ENCODE assay signal across 28 cellular contexts in genomic region chr16:83742076-83742475, GRCh38.
DNase-seq lines count a peak whose midpoint lies in the region; ATAC-seq and TF ChIP-seq lines count a peak whose summit lies in the region.
"Had no signal": no experiment of that assay in that cellular context is flagged by ENCODE, and none has a peak within 500 bp of the region (broad histone marks: within the 10 kb centered on the region; RNA-seq: fewer than 3 reads in every experiment).

No MANE protein-coding gene starts in this region.

- peak overlapping the region; percentile 29 for H3K27ac Mint-ChIP-seq in nephron progenitor cell
- H3K27ac Mint-ChIP-seq: activated CD4-positive, alpha-beta memory T cell treated with anti-CD3 and anti-CD28 coated beads for 36 hours; activated T-helper 1 cell treated with anti-CD3 and anti-CD28 coated beads, Interleukin-12 subunit alpha, Interleukin-12 subunit beta, Interleukin-2, Interleukin-4 antibody, amounts not matched to agents 30 ng/mL and 10 ng/mL and 1 ng/mL, durations not matched to agents 14 hours and 24 hours and 36 hours; stimulated activated memory B cell treated with anti-CD40 and anti-IgM and Interleukin-4, amounts not matched to agents 10 μg/mL and 1 μg/mL and 100 μg/mL, for 72 hours; T-helper 1 cell treated with Interleukin-12 subunit alpha and Interleukin-12 subunit beta and Interleukin-4 antibody, amounts not matched to agents 30 μg/mL and 1 μg/mL, for 36 hours had no signal

- H3K36me3 Mint-ChIP-seq in nephron progenitor cell (ENCODE audit: low read depth), result no peaks in the 10 kb centered on the region
- H3K36me3 Mint-ChIP-seq: activated CD4-positive, alpha-beta memory T cell treated with anti-CD3 and anti-CD28 coated beads for 36 hours; stimulated activated memory B cell treated with anti-CD40 and anti-IgM and Interleukin-4, amounts not matched to agents 10 μg/mL and 1 μg/mL and 100 μg/mL, for 72 hours had no signal

- H3K27ac ChIP-seq in SK-N-SH (ENCODE audit: low read depth in 2 of 2, low read length in 1 of 2) (no peak overlapping the region), tibial nerve (peak overlapping the region in 3 of 4 donors; percentile 31 to 65 (median 40))
- H3K27ac ChIP-seq: brain microvascular endothelial cell, gastrocnemius medialis, psoas muscle, RWPE1, SJSA1 had no signal

- H3K9me2 ChIP-seq in SK-N-SH, result no peaks in the 10 kb centered on the region

- ATAC-seq in SK-N-SH treated with all-trans-retinoic acid at 6 μM for 48 hours, result no peak
- no peak for ATAC-seq in activated CD4-positive, CD25-positive, alpha-beta regulatory T cell treated with anti-CD3 and anti-CD28 coated beads, Interleukin-2, amount 50 U/mL, for 24 hours
- ATAC-seq: gastrocnemius medialis; left lobe of liver; psoas muscle; stimulated activated memory B cell treated with anti-CD40 and anti-IgM and Interleukin-4, amounts not matched to agents 10 μg/mL and 1 μg/mL and 100 μg/mL, for 72 hours had no signal

- TF ChIP-seq EP300 in SK-N-SH (IDR thresholded peaks at IDR 0.05; ENCODE audit: borderline replicate concordance in 1 of 2, low read depth in 1 of 2, low read length in 1 of 2) (no peak), tibial nerve (IDR thresholded peaks at IDR 0.05) (no peak)

- no peak overlapping the region for H3K9ac ChIP-seq in SK-N-SH

- no peaks in the 10 kb centered on the region for H3K27me3 Mint-ChIP-seq in nephron progenitor cell (ENCODE audit: low read depth, poor library complexity)

- H3K4me1 ChIP-seq in SK-N-SH (ENCODE audit: control insufficient read depth in 1 of 2, insufficient read depth in 2 of 2, low read depth in 1 of 2, low read length in 1 of 2), result peaks cover 0 to 10% of the 10 kb centered on the region in 2 experiments; a peak in 1 of 4 replicates
- H3K4me1 ChIP-seq in tibial nerve, result peaks cover 0 to 15% (median 0%) of the 10 kb centered on the region in 4 donors
- H3K4me1 ChIP-seq: gastrocnemius medialis, psoas muscle had no signal

- H3K27me3 ChIP-seq in SK-N-SH (ENCODE audit: insufficient read depth) (no peaks in the 10 kb centered on the region), tibial nerve (no peaks in the 10 kb centered on the region)
- H3K27me3 ChIP-seq: brain microvascular endothelial cell, gastrocnemius medialis, SJSA1 had no signal

- no peak for TF ChIP-seq CTCF in SK-N-SH (IDR thresholded peaks at IDR 0.05)
- TF ChIP-seq CTCF in nephron progenitor cell (IDR thresholded peaks at IDR 0.05), result no peak
- TF ChIP-seq CTCF in tibial nerve (IDR thresholded peaks at IDR 0.05), result no peak

- no peaks in the 10 kb centered on the region for H3F3A ChIP-seq in SK-N-SH (replicated peaks; ENCODE audit: insufficient read depth)

- 28% methylated on average over 7 of the region's 8 CpGs for WGBS in SK-N-SH (ENCODE audit: low lambda C conversion rate)
- WGBS in tibial nerve, 2 donors, result 54 to 55% methylated on average over 7 of the region's 8 CpGs

- H3K36me3 ChIP-seq in SK-N-SH (replicated peaks in 1 of 2; ENCODE audit: control insufficient read depth in 1 of 2, insufficient read depth in 2 of 2, low read length in 1 of 2), result no peaks in the 10 kb centered on the region
- no peaks in the 10 kb centered on the region for H3K36me3 ChIP-seq in tibial nerve
- H3K36me3 ChIP-seq: brain microvascular endothelial cell, gastrocnemius medialis, SJSA1 had no signal

- H3K79me2 ChIP-seq in SK-N-SH (ENCODE audit: insufficient read depth), result no peaks in the 10 kb centered on the region

- H4K20me1 ChIP-seq in SK-N-SH (ENCODE audit: insufficient read depth), result no peaks in the 10 kb centered on the region

- POLR2A ChIA-PET in SK-N-SH (lab: Yijun Ruan, JAX), result no interaction called here

- 0 out of 2 replicates have a peak overlapping the region, but pooled peaks have one; percentile 11 for H3K4me2 ChIP-seq in SK-N-SH

- no peak overlapping the region for H2AFZ ChIP-seq in SK-N-SH (ENCODE audit: low read depth)

- no peak for TF ChIP-seq RAD21 in SK-N-SH (IDR thresholded peaks at IDR 0.05; ENCODE audit: low read length)

- peaks cover 4% of the 10 kb centered on the region for H3K9me3 Mint-ChIP-seq in nephron progenitor cell
- H3K9me3 Mint-ChIP-seq: activated CD4-positive, alpha-beta memory T cell treated with anti-CD3 and anti-CD28 coated beads for 36 hours; activated T-helper 1 cell treated with anti-CD3 and anti-CD28 coated beads, Interleukin-12 subunit alpha, Interleukin-12 subunit beta, Interleukin-2, Interleukin-4 antibody, amounts not matched to agents 30 ng/mL and 10 ng/mL and 1 ng/mL, durations not matched to agents 14 hours and 24 hours and 36 hours; stimulated activated memory B cell treated with anti-CD40 and anti-IgM and Interleukin-4, amounts not matched to agents 10 μg/mL and 1 μg/mL and 100 μg/mL, for 72 hours; T-helper 1 cell treated with Interleukin-12 subunit alpha and Interleukin-12 subunit beta and Interleukin-4 antibody, amounts not matched to agents 30 μg/mL and 1 μg/mL, for 36 hours had no signal

- DNase-seq in SK-N-SH (peak; percentile 16), globus pallidus (ENCODE audit: low spot score) (peak; percentile 81), nephron progenitor cell (no peak), tibial nerve (ENCODE audit: low spot score in 2 of 2) (no peak), cortex of kidney (lab: John Stamatoyannopoulos, UW) (no peak), MV-4-11 (lab: John Stamatoyannopoulos, UW) (no peak)
- DNase-seq: 8988T; activated CD4-positive, alpha-beta memory T cell treated with anti-CD3 and anti-CD28 coated beads for 36 hours; activated CD4-positive, CD25-positive, alpha-beta regulatory T cell; activated CD8-positive, alpha-beta memory T cell treated with anti-CD3 and anti-CD28 coated beads, Interleukin-2, amount 50 U/mL, for 4 hours; activated naive CD4-positive, alpha-beta T cell treated with Interleukin-2 at 50 U/mL for 16 hours; brain microvascular endothelial cell; DMS79; gastrocnemius medialis; mesendoderm; NCI-H1048; NCI-H187; NCI-H446 treated with DMSO at 0.1 percent for 48 hours; NCI-H82; psoas muscle had no signal

- H3K9me3 ChIP-seq in SK-N-SH, result no peaks in the 10 kb centered on the region
- H3K9me3 ChIP-seq in tibial nerve, result no peaks in the 10 kb centered on the region
- H3K9me3 ChIP-seq: gastrocnemius medialis, psoas muscle, SJSA1 had no signal

- H3K4me3 Mint-ChIP-seq in nephron progenitor cell, result no peak overlapping the region
- H3K4me3 Mint-ChIP-seq: activated CD4-positive, alpha-beta memory T cell treated with anti-CD3 and anti-CD28 coated beads for 36 hours; activated T-helper 1 cell treated with anti-CD3 and anti-CD28 coated beads, Interleukin-12 subunit alpha, Interleukin-12 subunit beta, Interleukin-2, Interleukin-4 antibody, amounts not matched to agents 30 ng/mL and 10 ng/mL and 1 ng/mL, durations not matched to agents 14 hours and 24 hours and 36 hours; stimulated activated memory B cell treated with anti-CD40 and anti-IgM and Interleukin-4, amounts not matched to agents 10 μg/mL and 1 μg/mL and 100 μg/mL, for 72 hours; T-helper 1 cell treated with Interleukin-12 subunit alpha and Interleukin-12 subunit beta and Interleukin-4 antibody, amounts not matched to agents 30 μg/mL and 1 μg/mL, for 36 hours had no signal

- H3K4me3 ChIP-seq in SK-N-SH (ENCODE audit: low read depth in 2 of 2, low read length in 1 of 2) (no peak overlapping the region), tibial nerve (no peak overlapping the region)
- H3K4me3 ChIP-seq: gastrocnemius medialis, psoas muscle, SJSA1 had no signal

- H3K4me1 Mint-ChIP-seq in nephron progenitor cell, result peaks cover 30% of the 10 kb centered on the region

- CTCF ChIA-PET in SK-N-SH (lab: Yijun Ruan, JAX), result no interaction called here

- TF ChIP-seq POLR2A in tibial nerve (IDR thresholded peaks at IDR 0.05), result no peak

TF ChIP-seq in SK-N-SH, 30 proteins besides CTCF, POLR2A, EP300 and RAD21 (continues in another document):
- TF ChIP-seq GATA2 (CRISPR knock-in tag; IDR thresholded peaks at IDR 0.05) (no peak), RFX5 (IDR thresholded peaks at IDR 0.05; ENCODE audit: low read length) (no peak), FOXM1 (IDR thresholded peaks at IDR 0.05; ENCODE audit: low read depth) (no peak), ELF1 (IDR thresholded peaks at IDR 0.05) (no peak), RXRA (IDR thresholded peaks at IDR 0.05; ENCODE audit: borderline replicate concordance, low read depth) (no peak), GABPA (IDR thresholded peaks at IDR 0.05; ENCODE audit: low read depth) (no peak), RCOR1 (IDR thresholded peaks at IDR 0.05; ENCODE audit: low read length) (no peak), SIN3A (IDR thresholded peaks at IDR 0.05; ENCODE audit: borderline replicate concordance, low read depth, low read length) (no peak), MEF2A (IDR thresholded peaks at IDR 0.05; ENCODE audit: borderline replicate concordance, low read depth) (no peak), FOSL2 (IDR thresholded peaks at IDR 0.05; ENCODE audit: borderline replicate concordance, low read depth) (no peak)

TF ChIP-seq in SK-N-SH treated with all-trans-retinoic acid at 6 μM for 48 hours, 23 proteins besides CTCF, POLR2A, EP300 and RAD21:
- TF ChIP-seq TCF4 (CRISPR knock-in tag; IDR thresholded peaks at IDR 0.05; ENCODE audit: borderline replicate concordance) (no peak), ZFP3 (CRISPR knock-in tag; IDR thresholded peaks at IDR 0.05) (no peak)
TF ChIP-seq in SK-N-SH treated with all-trans-retinoic acid at 6 μM for 48 hours: peak in this region for 0.

Comparison
In these comparisons a context has a peak if more than half of its experiments do, and no peak if none do; other contexts are left out.
1. DNase-seq: peak in SK-N-SH (single experiment) and globus pallidus (single experiment); none in nephron progenitor cell (single experiment), tibial nerve (0 of 2), cortex of kidney (single experiment) and MV-4-11 (single experiment).
2. H3K27ac ChIP-seq: peak in tibial nerve (3 of 4); none in SK-N-SH (0 of 2).